In genomic region chr20:25437153-25437581, GRCh38 we compare ENCODE assay signal across 12 cellular contexts. TPM values are rescaled to one million over a fixed set of nuclear protein-coding genes. Genes with fewer than 3 reads are reported as not detected.
DNase-seq lines count a peak whose midpoint lies in the region; ATAC-seq and TF ChIP-seq lines count a peak whose summit lies in the region.
"Had no signal": no experiment of that assay in that cellular context is flagged by ENCODE, and none has a peak within 500 bp of the region (broad histone marks: within the 10 kb centered on the region; RNA-seq: fewer than 3 reads in every experiment).

No MANE protein-coding gene starts in this region.

- H3K4me3 ChIP-seq in Caco-2 (ENCODE audit: low read depth, low read length) (no peak overlapping the region), cardiac muscle cell (no peak overlapping the region), mesendoderm (ENCODE audit: low read length) (no peak overlapping the region), Karpas-422 (ENCODE audit: low read length) (no peak overlapping the region)
- H3K4me3 ChIP-seq: SJSA1 had no signal

- peak overlapping the region; percentile 31 for H3K9ac ChIP-seq in mesendoderm (ENCODE audit: low read length)
- H3K9ac ChIP-seq in Karpas-422 (ENCODE audit: low read length), result no peak overlapping the region

- CTCF ChIA-PET in Caco-2 (lab: Charles Lee), result no interaction called here
- CTCF ChIA-PET in RWPE1 (lab: Yijun Ruan, JAX), result no interaction called here

- no peaks in the 10 kb centered on the region for H3K9me2 ChIP-seq in Karpas-422 (replicated peaks; ENCODE audit: insufficient read depth, low read length)

- no peak overlapping the region for H2BK120ac ChIP-seq in mesendoderm (ENCODE audit: low read depth, low read length)

- H3K9me3 Mint-ChIP-seq in Caco-2 (ENCODE audit: unreplicated experiment) (no peaks in the 10 kb centered on the region), chondrocyte (ENCODE audit: low read depth) (no peaks in the 10 kb centered on the region)
- H3K9me3 Mint-ChIP-seq: activated CD4-positive, alpha-beta memory T cell treated with anti-CD3 and anti-CD28 coated beads for 36 hours had no signal

- intact Hi-C loops in Caco-2 (cut with micrococcal nuclease; ENCODE audit: unreplicated experiment), result loop anchor here (10.0 kb wide), 1 partner anchor 138 kb away; no protein-coding TSS in a partner anchor

- no peak overlapping the region for H3K23ac ChIP-seq in mesendoderm (ENCODE audit: low read length)

- no peak overlapping the region for H3K4me2 ChIP-seq in mesendoderm (ENCODE audit: low read length)
- no peak overlapping the region for H3K4me2 ChIP-seq in Karpas-422 (ENCODE audit: low read depth, low read length, poor library complexity, severe bottlenecking)

- H3K27me3 ChIP-seq in Caco-2 (replicated peaks; ENCODE audit: control insufficient read depth, insufficient read depth, low read length) (no peaks in the 10 kb centered on the region), cardiac muscle cell (no peaks in the 10 kb centered on the region), mesendoderm (ENCODE audit: insufficient read depth, low read length, poor library complexity) (no peaks in the 10 kb centered on the region), Karpas-422 (ENCODE audit: low read length) (no peaks in the 10 kb centered on the region)
- H3K27me3 ChIP-seq: SJSA1 had no signal

- H3K27me3 Mint-ChIP-seq in Caco-2 (ENCODE audit: insufficient read depth, unreplicated experiment) (no peaks in the 10 kb centered on the region), chondrocyte (ENCODE audit: low read depth) (no peaks in the 10 kb centered on the region)
- H3K27me3 Mint-ChIP-seq: activated CD4-positive, alpha-beta memory T cell treated with anti-CD3 and anti-CD28 coated beads for 36 hours had no signal

- H2AK5ac ChIP-seq in mesendoderm (ENCODE audit: low read length), result no peak overlapping the region

- H3K4me1 ChIP-seq in Caco-2, result peaks cover 11% of the 10 kb centered on the region
- H3K4me1 ChIP-seq in cardiac muscle cell (ENCODE audit: low read depth), result peaks cover 8% of the 10 kb centered on the region
- peaks cover 5% of the 10 kb centered on the region for H3K4me1 ChIP-seq in mesendoderm (ENCODE audit: control insufficient read depth, low read depth, low read length)
- peaks cover 18% of the 10 kb centered on the region for H3K4me1 ChIP-seq in Karpas-422 (ENCODE audit: low read length)
- H3K4me1 ChIP-seq: SJSA1 had no signal

- peak overlapping the region; percentile 68 for H3K4ac ChIP-seq in mesendoderm (ENCODE audit: low read depth, low read length)

- H4K8ac ChIP-seq in mesendoderm (ENCODE audit: low read depth, low read length), result no peak overlapping the region

- H3K36me3 ChIP-seq in Caco-2 (ENCODE audit: control insufficient read depth, insufficient read depth, low read length) (no peaks in the 10 kb centered on the region; the same call in 1 of the 2 replicates), cardiac muscle cell (no peaks in the 10 kb centered on the region), mesendoderm (ENCODE audit: control insufficient read depth, insufficient read depth, low read length) (peaks cover 3% of the 10 kb centered on the region), Karpas-422 (ENCODE audit: insufficient read depth, low read length) (peaks cover 44% of the 10 kb centered on the region; the same call in 1 of the 2 replicates)

- peak overlapping the region; percentile 28 for H3K56ac ChIP-seq in mesendoderm (ENCODE audit: low read length)

- no peaks in the 10 kb centered on the region for H4K20me1 ChIP-seq in Karpas-422 (ENCODE audit: insufficient read depth, low read depth, low read length)

- H3K4me1 Mint-ChIP-seq in Caco-2 (ENCODE audit: low read depth, unreplicated experiment) (peaks cover 14% of the 10 kb centered on the region), chondrocyte (ENCODE audit: low read depth) (peaks cover 3% of the 10 kb centered on the region)

- peaks cover 65% of the 10 kb centered on the region for H3K36me3 Mint-ChIP-seq in Caco-2 (ENCODE audit: insufficient read depth, unreplicated experiment)
- H3K36me3 Mint-ChIP-seq in chondrocyte (ENCODE audit: low read depth), result peaks cover 2% of the 10 kb centered on the region

- no peak overlapping the region for H2BK5ac ChIP-seq in mesendoderm (ENCODE audit: low read length)

- DNase-seq in Caco-2 (peak; percentile 60 to 62), RWPE1 (ENCODE audit: low spot score) (peak; percentile 13), cardiac muscle cell (ENCODE audit: low read depth in 1 of 2, low spot score in 1 of 2) (peak; percentile 16 to 76), mesendoderm (peak; percentile 92), Karpas-422 (no peak), chondrocyte (ENCODE audit: low spot score) (no peak), NCI-H2081 treated with DMSO at 0.1 percent for 48 hours (lab: John Stamatoyannopoulos, UW) (no peak)
- DNase-seq: activated CD4-positive, alpha-beta memory T cell treated with anti-CD3 and anti-CD28 coated beads for 36 hours; aorta; foreskin melanocyte had no signal

- ATAC-seq in HG02840 (IDR thresholded peaks at IDR 0.05; ENCODE audit: low FRiP score, unreplicated experiment), result no peak

- peaks cover 1% of the 10 kb centered on the region for H3K79me1 ChIP-seq in mesendoderm (ENCODE audit: low read length)

- no peaks in the 10 kb centered on the region for H3K79me2 ChIP-seq in mesendoderm (ENCODE audit: control insufficient read depth, insufficient read depth, low read length)
- H3K79me2 ChIP-seq in Karpas-422 (ENCODE audit: low read length), result peaks cover 8% of the 10 kb centered on the region

- H4K5ac ChIP-seq in mesendoderm (ENCODE audit: low read length), result no peak overlapping the region

- peak overlapping the region; percentile 71 for H3K27ac Mint-ChIP-seq in Caco-2 (ENCODE audit: unreplicated experiment)
- no peak overlapping the region for H3K27ac Mint-ChIP-seq in chondrocyte (ENCODE audit: unreplicated experiment)
- H3K27ac Mint-ChIP-seq: activated CD4-positive, alpha-beta memory T cell treated with anti-CD3 and anti-CD28 coated beads for 36 hours had no signal

- no peak overlapping the region for H2AFZ ChIP-seq in Karpas-422 (ENCODE audit: low read length)

- TF ChIP-seq CTCF in Caco-2 (IDR thresholded peaks at IDR 0.05; ENCODE audit: insufficient read depth in 1 of 2, low read depth in 1 of 2, low read length in 1 of 2, severe bottlenecking in 1 of 2, unreplicated experiment in 1 of 2) (no peak), RWPE1 (conservative IDR thresholded peaks at IDR 0.05; ENCODE audit: low read depth) (no peak), cardiac muscle cell (IDR thresholded peaks at IDR 0.05; ENCODE audit: low read depth, low read length) (no peak), chondrocyte (IDR thresholded peaks at IDR 0.05) (no peak)

- no peak overlapping the region for H2BK15ac ChIP-seq in mesendoderm (replicated peaks; ENCODE audit: low read depth)

- H3K18ac ChIP-seq in mesendoderm (ENCODE audit: low read length), result no peak overlapping the region

- H3K9me3 ChIP-seq in Caco-2 (no peaks in the 10 kb centered on the region), cardiac muscle cell (ENCODE audit: low read depth) (no peaks in the 10 kb centered on the region), Karpas-422 (ENCODE audit: low read length) (no peaks in the 10 kb centered on the region)
- H3K9me3 ChIP-seq: SJSA1 had no signal

- POLR2A ChIA-PET in Caco-2 (lab: Charles Lee) (no interaction called here), RWPE1 (lab: Yijun Ruan, JAX; ENCODE audit: low non-redundant PET) (no interaction called here)

- WGBS in mesendoderm (ENCODE audit: extremely low coverage, insufficient coverage, low lambda C conversion rate), result no CpG with 5 or more reads among the region's 4 CpGs

- H3K4me3 Mint-ChIP-seq in Caco-2 (ENCODE audit: unreplicated experiment) (peak overlapping the region; percentile 60), chondrocyte (ENCODE audit: unreplicated experiment) (no peak overlapping the region)
- H3K4me3 Mint-ChIP-seq: activated CD4-positive, alpha-beta memory T cell treated with anti-CD3 and anti-CD28 coated beads for 36 hours had no signal

- BruUV-seq in Caco-2 (replicated peaks; lab: Mats Ljungman, UMichigan), result no TSS peak

- H3K27ac ChIP-seq in RWPE1, result no peak overlapping the region
- peak overlapping the region; percentile 94 for H3K27ac ChIP-seq in cardiac muscle cell
- H3K27ac ChIP-seq in mesendoderm (ENCODE audit: low read depth, low read length), result peak overlapping the region; percentile 6
- no peak overlapping the region for H3K27ac ChIP-seq in Karpas-422 (ENCODE audit: low read length)
- H3K27ac ChIP-seq: SJSA1 had no signal

RNA-seq across cellular contexts. Expression of gene GINS1, which starts 29.7 kb away (rescaled TPM):
- 48.7 and 50.9 TPM in 2 replicates for total RNA-seq in Caco-2 (2022)
- total RNA-seq in cardiac muscle cell, result 9.6 and 13.4 TPM in 2 replicates
- polyA plus RNA-seq in cardiac muscle cell, result 9.9 and 10.5 TPM in 2 replicates
- polyA plus RNA-seq in mesendoderm (2013, experiment 1 of 2), result 35.4 TPM
- polyA plus RNA-seq in mesendoderm (2013, experiment 2 of 2), result 35.9 TPM
- total RNA-seq in Karpas-422 (2014; rRNA removed; shearing (Covaris generic); ENCODE audit: low replicate concordance), result 10.2 and 14.4 TPM in 2 replicates
- total RNA-seq in chondrocyte, result 3.5 to 7.3 TPM (median 4.9 TPM) in 3 replicates

RNA-seq across cellular contexts. Expression of gene ABHD12, which starts 46.5 kb away (rescaled TPM):
- total RNA-seq in Caco-2 (2022), result 84.9 and 104 TPM in 2 replicates
- total RNA-seq in cardiac muscle cell, result 57.4 and 64.1 TPM in 2 replicates
- 112 and 113 TPM in 2 replicates for polyA plus RNA-seq in cardiac muscle cell
- 26.3 TPM for polyA plus RNA-seq in mesendoderm (2013, experiment 1 of 2)
- polyA plus RNA-seq in mesendoderm (2013, experiment 2 of 2), result 28.3 TPM
- 26.1 and 35.9 TPM in 2 replicates for total RNA-seq in Karpas-422 (2014; rRNA removed; shearing (Covaris generic); ENCODE audit: low replicate concordance)
- 45.4 to 49.4 TPM (median 48.8 TPM) in 3 replicates for total RNA-seq in chondrocyte

Comparison
In these comparisons a context has a peak if more than half of its experiments do, and no peak if none do; other contexts are left out.
1. DNase-seq: peak in Caco-2 (2 of 2), RWPE1 (single experiment), cardiac muscle cell (2 of 2) and mesendoderm (single experiment); none in Karpas-422 (single experiment), chondrocyte (single experiment) and NCI-H2081 treated with DMSO at 0.1 percent for 48 hours (single experiment).
2. H3K27ac ChIP-seq: peak in cardiac muscle cell (single experiment) and mesendoderm (single experiment); none in RWPE1 (single experiment) and Karpas-422 (single experiment).